ENCODE assay signal across 1 cellular context in genomic region chr7:100874577-100875355, GRCh38.
TF ChIP-seq lines count a peak whose summit lies in the region.

TSS of gene SRRT (plus strand) at chr7:100875103. CDS start at chr7:100875591, 488 bp downstream.

TF ChIP-seq in HepG2, 621 proteins besides CTCF, POLR2A, EP300 and RAD21 (continued from another document and continues in another):
- TF ChIP-seq ZIK1 (CRISPR knock-in tag; IDR thresholded peaks at IDR 0.05; ENCODE audit: borderline replicate concordance, low read depth) (0 out of 2 replicates have a peak, but pooled peaks have one; percentile 49), THAP8 (CRISPR knock-in tag; IDR thresholded peaks at IDR 0.05; ENCODE audit: borderline replicate concordance) (no peak; the same call in 1 of the 2 replicates), ISX (CRISPR knock-in tag; conservative IDR thresholded peaks at IDR 0.05) (0 out of 2 replicates have a peak, but pooled peaks have one; percentile 14), MAX (IDR thresholded peaks at IDR 0.05) (peak; percentile 91), ZBTB26 (CRISPR knock-in tag; IDR thresholded peaks at IDR 0.05; ENCODE audit: borderline replicate concordance) (no peak), ZNF761 (CRISPR knock-in tag; conservative IDR thresholded peaks at IDR 0.05) (peak; percentile 87; the same call in 1 of the 2 replicates), ZNF207 (IDR thresholded peaks at IDR 0.05; ENCODE audit: borderline replicate concordance) (no peak), ZSCAN29 (CRISPR knock-in tag; conservative IDR thresholded peaks at IDR 0.05) (peak; percentile 79; the same call in 1 of the 2 replicates), MTF2 (CRISPR knock-in tag; IDR thresholded peaks at IDR 0.05; ENCODE audit: borderline replicate concordance) (0 out of 2 replicates have a peak, but pooled peaks have one; percentile 45), MEF2D (CRISPR knock-in tag; IDR thresholded peaks at IDR 0.05) (peak; percentile 65), BORCS8-MEF2B (CRISPR knock-in tag; IDR thresholded peaks at IDR 0.05) (peak; percentile 91), ZNF674 (CRISPR knock-in tag; IDR thresholded peaks at IDR 0.05; ENCODE audit: low read depth) (peak; percentile 63; the same call in 1 of the 2 replicates), ISL2 (CRISPR knock-in tag; IDR thresholded peaks at IDR 0.05) (peak; percentile 29; the same call in 1 of the 2 replicates), RERE (CRISPR knock-in tag; IDR thresholded peaks at IDR 0.05; ENCODE audit: low read depth) (peak; percentile 26; the same call in 1 of the 2 replicates), ZNF160 (CRISPR knock-in tag; IDR thresholded peaks at IDR 0.05) (peak; percentile 40; the same call in 1 of the 2 replicates), GATAD2A (CRISPR knock-in tag; IDR thresholded peaks at IDR 0.05) (peak; percentile 60), ZXDC (CRISPR knock-in tag; IDR thresholded peaks at IDR 0.05) (peak; percentile 93; the same call in 1 of the 2 replicates), ZNF83 (CRISPR knock-in tag; IDR thresholded peaks at IDR 0.05; ENCODE audit: borderline replicate concordance) (no peak), BHLHE40 (IDR thresholded peaks at IDR 0.05; ENCODE audit: low read length) (no peak), THAP7 (CRISPR knock-in tag; IDR thresholded peaks at IDR 0.05) (peak; percentile 96), KLF6 (CRISPR knock-in tag; IDR thresholded peaks at IDR 0.05) (no peak), NFKBIZ (CRISPR knock-in tag; IDR thresholded peaks at IDR 0.05) (no peak), MYC (CRISPR knock-in tag; IDR thresholded peaks at IDR 0.05; ENCODE audit: borderline replicate concordance) (peak; percentile 58; the same call in 1 of the 2 replicates), MYPOP (CRISPR knock-in tag; IDR thresholded peaks at IDR 0.05) (peak; percentile 67), ZNF446 (CRISPR knock-in tag; IDR thresholded peaks at IDR 0.05) (no peak), KMT2A (CRISPR knock-in tag; IDR thresholded peaks at IDR 0.05) (peak; percentile 68; the same call in 1 of the 2 replicates), GABPA (IDR thresholded peaks at IDR 0.05; ENCODE audit: low read depth, low read length) (peak; percentile 65), GABPA (CRISPR knock-in tag; IDR thresholded peaks at IDR 0.05; ENCODE audit: low read depth) (peak; percentile 92), YEATS2 (CRISPR knock-in tag; IDR thresholded peaks at IDR 0.05; ENCODE audit: borderline replicate concordance) (peak; percentile 100), TBP (CRISPR knock-in tag; IDR thresholded peaks at IDR 0.05) (no peak), ZBTB3 (CRISPR knock-in tag; IDR thresholded peaks at IDR 0.05; ENCODE audit: borderline replicate concordance, low read depth) (peak; percentile 93; the same call in 1 of the 2 replicates)
- TF ChIP-seq, protein P1, sequence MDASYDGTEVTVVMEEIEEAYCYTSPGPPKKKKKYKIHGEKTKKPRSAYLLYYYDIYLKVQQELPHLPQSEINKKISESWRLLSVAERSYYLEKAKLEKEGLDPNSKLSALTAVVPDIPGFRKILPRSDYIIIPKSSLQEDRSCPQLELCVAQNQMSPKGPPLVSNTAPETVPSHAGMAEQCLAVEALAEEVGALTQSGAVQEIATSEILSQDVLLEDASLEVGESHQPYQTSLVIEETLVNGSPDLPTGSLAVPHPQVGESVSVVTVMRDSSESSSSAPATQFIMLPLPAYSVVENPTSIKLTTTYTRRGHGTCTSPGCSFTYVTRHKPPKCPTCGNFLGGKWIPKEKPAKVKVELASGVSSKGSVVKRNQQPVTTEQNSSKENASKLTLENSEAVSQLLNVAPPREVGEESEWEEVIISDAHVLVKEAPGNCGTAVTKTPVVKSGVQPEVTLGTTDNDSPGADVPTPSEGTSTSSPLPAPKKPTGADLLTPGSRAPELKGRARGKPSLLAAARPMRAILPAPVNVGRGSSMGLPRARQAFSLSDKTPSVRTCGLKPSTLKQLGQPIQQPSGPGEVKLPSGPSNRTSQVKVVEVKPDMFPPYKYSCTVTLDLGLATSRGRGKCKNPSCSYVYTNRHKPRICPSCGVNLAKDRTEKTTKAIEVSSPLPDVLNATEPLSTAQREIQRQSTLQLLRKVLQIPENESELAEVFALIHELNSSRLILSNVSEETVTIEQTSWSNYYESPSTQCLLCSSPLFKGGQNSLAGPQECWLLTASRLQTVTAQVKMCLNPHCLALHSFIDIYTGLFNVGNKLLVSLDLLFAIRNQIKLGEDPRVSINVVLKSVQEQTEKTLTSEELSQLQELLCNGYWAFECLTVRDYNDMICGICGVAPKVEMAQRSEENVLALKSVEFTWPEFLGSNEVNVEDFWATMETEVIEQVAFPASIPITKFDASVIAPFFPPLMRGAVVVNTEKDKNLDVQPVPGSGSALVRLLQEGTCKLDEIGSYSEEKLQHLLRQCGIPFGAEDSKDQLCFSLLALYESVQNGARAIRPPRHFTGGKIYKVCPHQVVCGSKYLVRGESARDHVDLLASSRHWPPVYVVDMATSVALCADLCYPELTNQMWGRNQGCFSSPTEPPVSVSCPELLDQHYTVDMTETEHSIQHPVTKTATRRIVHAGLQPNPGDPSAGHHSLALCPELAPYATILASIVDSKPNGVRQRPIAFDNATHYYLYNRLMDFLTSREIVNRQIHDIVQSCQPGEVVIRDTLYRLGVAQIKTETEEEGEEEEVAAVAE (CRISPR knock-in tag; IDR thresholded peaks at IDR 0.05; ENCODE audit: borderline replicate concordance) = peak; percentile 54; the same call in 1 of the 2 replicates
- TF ChIP-seq, protein P2, sequence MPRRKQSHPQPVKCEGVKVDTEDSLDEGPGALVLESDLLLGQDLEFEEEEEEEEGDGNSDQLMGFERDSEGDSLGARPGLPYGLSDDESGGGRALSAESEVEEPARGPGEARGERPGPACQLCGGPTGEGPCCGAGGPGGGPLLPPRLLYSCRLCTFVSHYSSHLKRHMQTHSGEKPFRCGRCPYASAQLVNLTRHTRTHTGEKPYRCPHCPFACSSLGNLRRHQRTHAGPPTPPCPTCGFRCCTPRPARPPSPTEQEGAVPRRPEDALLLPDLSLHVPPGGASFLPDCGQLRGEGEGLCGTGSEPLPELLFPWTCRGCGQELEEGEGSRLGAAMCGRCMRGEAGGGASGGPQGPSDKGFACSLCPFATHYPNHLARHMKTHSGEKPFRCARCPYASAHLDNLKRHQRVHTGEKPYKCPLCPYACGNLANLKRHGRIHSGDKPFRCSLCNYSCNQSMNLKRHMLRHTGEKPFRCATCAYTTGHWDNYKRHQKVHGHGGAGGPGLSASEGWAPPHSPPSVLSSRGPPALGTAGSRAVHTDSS (CRISPR knock-in tag; conservative IDR thresholded peaks at IDR 0.05) = no peak
- TF ChIP-seq, protein P3, sequence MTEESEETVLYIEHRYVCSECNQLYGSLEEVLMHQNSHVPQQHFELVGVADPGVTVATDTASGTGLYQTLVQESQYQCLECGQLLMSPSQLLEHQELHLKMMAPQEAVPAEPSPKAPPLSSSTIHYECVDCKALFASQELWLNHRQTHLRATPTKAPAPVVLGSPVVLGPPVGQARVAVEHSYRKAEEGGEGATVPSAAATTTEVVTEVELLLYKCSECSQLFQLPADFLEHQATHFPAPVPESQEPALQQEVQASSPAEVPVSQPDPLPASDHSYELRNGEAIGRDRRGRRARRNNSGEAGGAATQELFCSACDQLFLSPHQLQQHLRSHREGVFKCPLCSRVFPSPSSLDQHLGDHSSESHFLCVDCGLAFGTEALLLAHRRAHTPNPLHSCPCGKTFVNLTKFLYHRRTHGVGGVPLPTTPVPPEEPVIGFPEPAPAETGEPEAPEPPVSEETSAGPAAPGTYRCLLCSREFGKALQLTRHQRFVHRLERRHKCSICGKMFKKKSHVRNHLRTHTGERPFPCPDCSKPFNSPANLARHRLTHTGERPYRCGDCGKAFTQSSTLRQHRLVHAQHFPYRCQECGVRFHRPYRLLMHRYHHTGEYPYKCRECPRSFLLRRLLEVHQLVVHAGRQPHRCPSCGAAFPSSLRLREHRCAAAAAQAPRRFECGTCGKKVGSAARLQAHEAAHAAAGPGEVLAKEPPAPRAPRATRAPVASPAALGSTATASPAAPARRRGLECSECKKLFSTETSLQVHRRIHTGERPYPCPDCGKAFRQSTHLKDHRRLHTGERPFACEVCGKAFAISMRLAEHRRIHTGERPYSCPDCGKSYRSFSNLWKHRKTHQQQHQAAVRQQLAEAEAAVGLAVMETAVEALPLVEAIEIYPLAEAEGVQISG (CRISPR knock-in tag; IDR thresholded peaks at IDR 0.05) = peak; percentile 89
